ENCODE assay signal across 1 cellular context in the genomic region with DNA sequence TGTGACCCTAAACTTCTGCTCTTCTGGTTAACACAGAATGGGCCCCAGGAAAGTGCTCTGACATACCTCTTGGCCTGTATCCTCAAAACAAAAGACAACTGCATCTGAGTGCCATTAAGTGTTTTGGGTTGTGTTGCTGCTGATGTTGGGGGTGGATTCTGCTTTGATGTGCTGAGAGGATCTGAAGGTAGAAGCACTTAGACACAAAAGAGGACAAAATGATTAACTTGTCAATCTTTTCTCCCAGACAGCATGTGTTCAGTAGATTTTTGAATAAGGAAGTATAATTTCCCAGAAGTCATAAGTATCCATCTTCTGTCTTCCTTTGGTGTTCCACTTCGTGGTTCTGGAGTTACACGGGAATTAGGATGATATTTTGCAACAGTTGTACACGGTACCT.
TF ChIP-seq lines count a peak whose summit lies in the region.

No MANE protein-coding gene starts in this region.

TF ChIP-seq in H1, 55 proteins besides CTCF, POLR2A, EP300 and RAD21:
- no peak for TF ChIP-seq TBP (IDR thresholded peaks at IDR 0.05; ENCODE audit: low read depth, low read length)
- TF ChIP-seq, protein P1, sequence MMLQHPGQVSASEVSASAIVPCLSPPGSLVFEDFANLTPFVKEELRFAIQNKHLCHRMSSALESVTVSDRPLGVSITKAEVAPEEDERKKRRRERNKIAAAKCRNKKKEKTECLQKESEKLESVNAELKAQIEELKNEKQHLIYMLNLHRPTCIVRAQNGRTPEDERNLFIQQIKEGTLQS (IDR thresholded peaks at IDR 0.05; ENCODE audit: insufficient read depth, low read depth, low read length): no peak
- TF ChIP-seq SP4 (IDR thresholded peaks at IDR 0.05; ENCODE audit: low read length): no peak
- TF ChIP-seq HDAC6 (IDR thresholded peaks at IDR 0.05; ENCODE audit: low read depth, low read length): no peak
- no peak for TF ChIP-seq RNF2 (IDR thresholded peaks at IDR 0.05; ENCODE audit: borderline replicate concordance, low read depth, low read length, missing control alignments, poor library complexity, severe bottlenecking)
- no peak for TF ChIP-seq CHD1 (IDR thresholded peaks at IDR 0.05; ENCODE audit: low read depth, low read length)
- no peak for TF ChIP-seq SUZ12 (IDR thresholded peaks at IDR 0.05; ENCODE audit: low read length)
- no peak for TF ChIP-seq ZNF274 (IDR thresholded peaks at IDR 0.05; ENCODE audit: borderline replicate concordance, extremely low read depth, low read length)
